In the genomic region with DNA sequence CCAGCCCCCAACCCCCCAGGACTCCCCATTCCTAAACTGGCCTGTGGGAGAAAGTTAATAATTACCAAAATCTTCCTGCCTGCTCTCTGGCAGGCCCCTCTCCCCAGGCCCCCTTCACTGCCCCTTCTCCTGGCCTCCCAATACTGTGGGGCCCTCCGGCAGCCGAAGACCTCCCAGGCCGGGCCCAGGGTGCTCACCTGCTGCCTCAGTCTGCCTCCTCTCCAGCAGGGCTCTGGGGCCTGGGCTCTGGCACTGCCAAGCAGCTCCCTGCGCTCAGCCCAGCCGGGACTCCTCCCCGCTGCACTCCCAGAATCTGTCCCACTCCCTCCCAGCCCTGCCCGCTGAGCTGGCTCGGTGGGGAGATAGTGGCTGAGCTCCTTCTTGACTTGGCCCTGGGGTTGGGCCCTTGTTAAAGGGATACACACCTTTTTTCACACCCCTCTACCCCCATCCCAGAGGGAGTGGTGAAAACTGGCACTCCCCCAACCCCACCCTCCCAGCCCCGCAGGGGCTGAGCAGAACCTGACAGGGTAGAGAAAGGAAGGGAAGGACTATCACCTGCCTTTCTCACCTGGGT, we compare ENCODE assay signal across 7 cellular contexts. TPM values are rescaled to one million over a fixed set of nuclear protein-coding genes. Genes with fewer than 3 reads are reported as not detected.
DNase-seq lines count a peak whose midpoint lies in the region; ATAC-seq lines count a peak whose summit lies in the region.

A gene with protein sequence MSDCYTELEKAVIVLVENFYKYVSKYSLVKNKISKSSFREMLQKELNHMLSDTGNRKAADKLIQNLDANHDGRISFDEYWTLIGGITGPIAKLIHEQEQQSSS (minus strand): TSS at position 383 of the 577 bp plus-strand sequence. CDS start 4,986 bp downstream, outside the sequence.

- ATAC-seq in GM19397 (IDR thresholded peaks at IDR 0.05; ENCODE audit: unreplicated experiment): no peak

- H2BK5ac ChIP-seq in mesendoderm (ENCODE audit: low read length): no peak within 1 kb of the TSS

- no peak within 1 kb of the TSS for H2BK15ac ChIP-seq in mesendoderm (replicated peaks; ENCODE audit: low read depth)

- H3K79me2 ChIP-seq in mesendoderm (ENCODE audit: control insufficient read depth, insufficient read depth, low read length): no peaks in the 10 kb centered on the region

- H3K4ac ChIP-seq in mesendoderm (ENCODE audit: low read depth, low read length): peak within 1 kb of the TSS; percentile 46

- DNase-seq in NCI-H446 treated with DMSO at 0.1 percent for 48 hours (lab: John Stamatoyannopoulos, UW) (peak; percentile 55), mesendoderm (peak; percentile 86), cortex of kidney (lab: John Stamatoyannopoulos, UW) (no peak), OCI-M2 (lab: John Stamatoyannopoulos, UW; ENCODE audit: unreplicated experiment) (no peak)

- no peak within 1 kb of the TSS for H3K27ac ChIP-seq in mesendoderm (ENCODE audit: low read depth, low read length)
- peak within 1 kb of the TSS; percentile 75 for H3K27ac ChIP-seq in urinary bladder (ENCODE audit: low read depth)

- no peaks in the 10 kb centered on the region for H3K27me3 ChIP-seq in mesendoderm (ENCODE audit: insufficient read depth, low read length, poor library complexity)

- H3K4me1 ChIP-seq in mesendoderm (ENCODE audit: control insufficient read depth, low read depth, low read length) (peaks cover 7% of the 10 kb centered on the region), urinary bladder (ENCODE audit: insufficient read depth) (no peaks in the 10 kb centered on the region)

- peak within 1 kb of the TSS; percentile 56 for H3K9ac ChIP-seq in mesendoderm (ENCODE audit: low read length)

- H3K79me1 ChIP-seq in mesendoderm (ENCODE audit: low read length): no peaks in the 10 kb centered on the region

- no peak within 1 kb of the TSS for H3K23ac ChIP-seq in mesendoderm (ENCODE audit: low read length)

- H3K56ac ChIP-seq in mesendoderm (ENCODE audit: low read length): peak within 1 kb of the TSS; percentile 85

- peak within 1 kb of the TSS; percentile 33 for H3K4me2 ChIP-seq in mesendoderm (ENCODE audit: low read length)

- no peak within 1 kb of the TSS for H4K5ac ChIP-seq in mesendoderm (ENCODE audit: low read length)

- no CpG with 5 or more reads among the region's 9 CpGs for WGBS in mesendoderm (ENCODE audit: extremely low coverage, insufficient coverage, low lambda C conversion rate)
- 18% methylated on average over 9 of the region's 9 CpGs for WGBS in urinary bladder

- no peak within 1 kb of the TSS for H4K8ac ChIP-seq in mesendoderm (ENCODE audit: low read depth, low read length)

- in situ Hi-C loops in endometrial microvascular endothelial cells (cut with HindIII; ENCODE audit: inconsistent ontology term, low pct_unique_long_range_greater_than_20kb, low sequenced_read_pairs): no loop called here

- H2BK120ac ChIP-seq in mesendoderm (ENCODE audit: low read depth, low read length): no peak within 1 kb of the TSS

- H3K36me3 ChIP-seq in mesendoderm (ENCODE audit: control insufficient read depth, insufficient read depth, low read length) (no peaks in the 10 kb centered on the region), urinary bladder (ENCODE audit: insufficient read depth) (no peaks in the 10 kb centered on the region)

- H2AK5ac ChIP-seq in mesendoderm (ENCODE audit: low read length): no peak within 1 kb of the TSS

- H3K4me3 ChIP-seq in mesendoderm (ENCODE audit: low read length) (no peak within 1 kb of the TSS), urinary bladder (ENCODE audit: low read depth, low read length) (peak within 1 kb of the TSS; percentile 58)

- H3K18ac ChIP-seq in mesendoderm (ENCODE audit: low read length): peak within 1 kb of the TSS; percentile 29

RNA-seq across cellular contexts. Expression of the gene that starts here (rescaled TPM):
- 892 TPM for total RNA-seq in endometrial microvascular endothelial cells (ENCODE audit: inconsistent ontology term)
- 12.7 TPM for polyA plus RNA-seq in mesendoderm (2013, experiment 1 of 2)
- polyA plus RNA-seq in mesendoderm (2013, experiment 2 of 2): 13.5 TPM
- total RNA-seq in urinary bladder: 51.3 TPM
- 83.8 TPM for polyA plus RNA-seq in urinary bladder

Comparison
In these comparisons a context has a peak if more than half of its experiments do, and no peak if none do; other contexts are left out.
1. RNA of the gene that starts here (total RNA-seq): 892 TPM in endometrial microvascular endothelial cells (single experiment); 51.3 TPM in urinary bladder (single experiment); every median in the first group is over 10 times any median in the second.
2. DNase-seq: peak in NCI-H446 treated with DMSO at 0.1 percent for 48 hours (single experiment) and mesendoderm (single experiment); none in cortex of kidney (single experiment) and OCI-M2 (single experiment).